7 cellular contexts compared by ENCODE assay signal in genomic region chr12:69739287-69740191, GRCh38. TPM values are rescaled to one million over a fixed set of nuclear protein-coding genes. Genes with fewer than 3 reads are reported as not detected.
DNase-seq lines count a peak whose midpoint lies in the region; ATAC-seq and TF ChIP-seq lines count a peak whose summit lies in the region.

No MANE protein-coding gene starts in this region.

- peak overlapping the region; percentile 91 for H3K4me2 ChIP-seq in mammary epithelial cell (ENCODE audit: insufficient read depth, low read depth, low read length)

- intact Hi-C loops in mammary epithelial cell (cut with micrococcal nuclease): loop anchor here (2.0 kb wide), 1 partner anchor 51 kb away; no protein-coding TSS in a partner anchor

- dilution Hi-C loops in mammary epithelial cell (cut with HindIII; ENCODE audit: low sequenced_read_pairs): no loop called here

- WGBS in mammary epithelial cell (ENCODE audit: low coverage, missing lambda C conversion rate): 3% methylated on average over 15 of the region's 66 CpGs

- no peaks in the 10 kb centered on the region for H4K20me1 ChIP-seq in mammary epithelial cell (ENCODE audit: insufficient read depth, low read length)

- no peaks in the 10 kb centered on the region for H3K9me3 ChIP-seq in mammary epithelial cell (replicated peaks; ENCODE audit: insufficient read depth, low read length)

- H3K9ac ChIP-seq in mammary epithelial cell (ENCODE audit: insufficient read depth, low read length): peak overlapping the region; percentile 95

- DNase-seq in NCI-H2107 (lab: John Stamatoyannopoulos, UW): peak; percentile 50
- peak; percentile 86 for DNase-seq in mammary epithelial cell
- peak; percentile 63 for DNase-seq in iris pigment epithelial cell (ENCODE audit: low read depth)
- DNase-seq in stimulated activated CD4-positive, alpha-beta T cell treated with anti-CD3 and anti-CD28 coated beads, Interleukin-12 subunit alpha, Interleukin-12 subunit beta, amount 100 ng/mL, for 24 hours (ENCODE audit: low read depth in 2 of 2): peak; percentile 31 to 38

- in situ Hi-C loops in mammary epithelial cell (cut with MboI; ENCODE audit: low sequenced_read_pairs in 2 of 2): no loop called here

- no peaks in the 10 kb centered on the region for H3K36me3 ChIP-seq in mammary epithelial cell (ENCODE audit: insufficient read depth, low read length)

- H3K27ac ChIP-seq in VCaP (peak overlapping the region; percentile 97), mammary epithelial cell (ENCODE audit: insufficient read depth, low read depth, low read length) (peak overlapping the region; percentile 95)

- H3K79me2 ChIP-seq in mammary epithelial cell (ENCODE audit: insufficient read depth, low read length): peaks cover 41% of the 10 kb centered on the region

- BruUV-seq in mammary epithelial cell (replicated peaks; lab: Mats Ljungman, UMichigan): TSS peak; percentile 66

- H2AFZ ChIP-seq in mammary epithelial cell (ENCODE audit: low read depth, low read length): peak overlapping the region; percentile 97

- CTCF ChIA-PET in mammary epithelial cell (lab: Charles Lee; ENCODE audit: low non-redundant PET): no interaction called here

- no peaks in the 10 kb centered on the region for H3K27me3 ChIP-seq in mammary epithelial cell (ENCODE audit: insufficient read depth, low read length)

- no peak for TF ChIP-seq CTCF in VCaP (conservative IDR thresholded peaks at IDR 0.05)
- no peak for TF ChIP-seq CTCF in mammary epithelial cell (conservative IDR thresholded peaks at IDR 0.05 in 1 of 2, IDR thresholded peaks at IDR 0.05 in 1 of 2; ENCODE audit: extremely low read depth in 1 of 2, insufficient read depth in 1 of 2, low read depth in 1 of 2, low read length in 2 of 2)

- ATAC-seq in GM18519 (IDR thresholded peaks at IDR 0.05; ENCODE audit: low FRiP score, unreplicated experiment) (peak; percentile 28), HG02973 (IDR thresholded peaks at IDR 0.05; ENCODE audit: unreplicated experiment) (peak; percentile 34)

- peaks cover 6% of the 10 kb centered on the region for H3K4me1 ChIP-seq in mammary epithelial cell (ENCODE audit: insufficient read depth, low read length)

- H3K4me3 ChIP-seq in mammary epithelial cell (replicated peaks in 1 of 3; ENCODE audit: insufficient read depth in 1 of 3, low read depth in 2 of 3, low read length in 3 of 3): peak overlapping the region; percentile 88 to 97 (median 96)

RNA-seq across cellular contexts. Expression of gene RAB3IP, which starts 0.9 kb away (rescaled TPM):
- total RNA-seq in mammary epithelial cell: 10 to 100 TPM; 22.3 to 33.1 TPM
- polyA plus RNA-seq in mammary epithelial cell: 11.5 TPM
- 5.7 TPM for polyA minus RNA-seq in mammary epithelial cell

RNA-seq across cellular contexts. Expression of gene BEST3, which starts 40.4 kb away (rescaled TPM):
- under 1 TPM; under 0.01 to 0.09 TPM for total RNA-seq in mammary epithelial cell
- polyA plus RNA-seq in mammary epithelial cell: 0.06 TPM
- 0.57 TPM for polyA minus RNA-seq in mammary epithelial cell

Comparison
In these comparisons a context has a peak if more than half of its experiments do, and no peak if none do; other contexts are left out.
1. Peak in every context shown above with its lines: DNase-seq, ATAC-seq, H3K4me3 ChIP-seq and H3K27ac ChIP-seq.
2. DNase-seq: peak in every context shown above with its lines; median percentile 86 in mammary epithelial cell; 63 in iris pigment epithelial cell; 50 in NCI-H2107; 34 in stimulated activated CD4-positive, alpha-beta T cell treated with anti-CD3 and anti-CD28 coated beads, Interleukin-12 subunit alpha, Interleukin-12 subunit beta, amount 100 ng/mL, for 24 hours.